8 cellular contexts compared by ENCODE assay signal in the genomic region with DNA sequence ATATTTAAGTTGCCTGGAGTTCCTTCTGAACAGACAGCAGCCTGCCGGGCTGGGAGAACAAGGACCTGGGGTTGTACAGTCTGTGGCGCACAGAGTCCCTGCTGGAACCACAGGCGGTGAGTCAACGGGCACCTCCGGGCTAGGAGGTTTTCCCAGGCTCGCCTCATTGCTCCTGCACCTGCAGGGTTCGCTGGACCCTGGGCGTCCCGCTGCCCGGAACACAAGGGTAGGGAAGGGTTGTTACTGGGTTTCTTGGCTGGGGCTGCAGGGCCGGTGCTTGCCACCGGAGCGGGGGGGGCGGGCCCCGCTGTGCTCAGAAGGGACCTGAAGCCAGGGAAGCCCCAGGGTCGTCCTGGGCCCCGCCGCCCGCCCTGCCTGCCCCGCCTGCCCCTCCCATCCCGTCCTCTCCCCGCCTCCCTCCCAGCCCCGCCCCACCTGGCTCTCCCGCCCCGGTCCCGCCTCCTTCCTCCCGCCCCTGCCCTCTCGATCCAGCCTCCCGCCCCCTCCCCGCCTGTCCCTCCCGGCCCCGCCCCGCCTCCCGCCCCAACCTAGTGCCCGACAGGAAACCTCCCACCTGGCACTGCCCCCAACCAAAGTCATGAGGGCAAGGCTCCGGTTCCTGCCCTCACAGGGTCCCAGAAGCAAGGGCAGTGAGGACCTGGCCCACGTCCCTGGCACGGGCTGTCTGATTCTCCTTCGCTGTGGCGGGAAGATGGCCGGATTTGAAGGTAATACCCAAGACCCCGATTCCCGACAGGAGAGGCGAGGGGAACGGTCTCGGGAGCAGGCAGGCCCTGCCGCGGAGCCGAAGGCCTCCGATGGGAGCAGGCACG. TPM values are rescaled to one million over a fixed set of nuclear protein-coding genes. Genes with fewer than 3 reads are reported as not detected.
DNase-seq lines count a peak whose midpoint lies in the region; ATAC-seq and TF ChIP-seq lines count a peak whose summit lies in the region.

No MANE protein-coding gene starts in this region.

- TF ChIP-seq CTCF in BJ (IDR thresholded peaks at IDR 0.05; ENCODE audit: insufficient read depth, low read depth, low read length), result no peak
- no peak for TF ChIP-seq CTCF in NB4 (IDR thresholded peaks at IDR 0.05; ENCODE audit: low read depth, low read length)
- no peak for TF ChIP-seq CTCF in hepatocyte (IDR thresholded peaks at IDR 0.05; ENCODE audit: poor library complexity)
- TF ChIP-seq CTCF in sigmoid colon (IDR thresholded peaks at IDR 0.05), result no peak

- H3K4me1 ChIP-seq in hepatocyte (ENCODE audit: insufficient read depth) (peaks cover 19% of the 10 kb centered on the region), sigmoid colon (peaks cover 0 to 34% (median 28%) of the 10 kb centered on the region in 4 donors)

- H3K4me3 ChIP-seq in BJ (ENCODE audit: low read depth, low read length) (peak overlapping the region; percentile 55), NB4 (ENCODE audit: low read depth, low read length) (no peak overlapping the region), hepatocyte (peak overlapping the region; percentile 77), sigmoid colon (peak overlapping the region; percentile 47 to 60 (median 56))

- H2AFZ ChIP-seq in hepatocyte, result peak overlapping the region; percentile 71

- CTCF ChIA-PET in BJ (lab: Yijun Ruan, JAX), result interaction anchor here (1.1 kb wide), 1 partner anchor 30 kb away, joined by 3 read pairs; no protein-coding TSS in a partner anchor

- H3K9me2 ChIP-seq in hepatocyte (replicated peaks; ENCODE audit: insufficient read depth), result no peaks in the 10 kb centered on the region

- peak overlapping the region; percentile 99 for H3K4me2 ChIP-seq in hepatocyte

- peaks cover 3% of the 10 kb centered on the region for H3K79me2 ChIP-seq in hepatocyte

- intact Hi-C loops in sigmoid colon (cut with DNase I), result loop anchor here (2.0 to 5.0 kb wide), 3 partner anchors 34 to 185 kb away; a partner anchor contains a TSS

- H3K27ac ChIP-seq in hepatocyte, result peak overlapping the region; percentile 69
- peak overlapping the region; percentile 66 to 79 (median 73) for H3K27ac ChIP-seq in sigmoid colon

- H3K27me3 ChIP-seq in BJ (ENCODE audit: control insufficient read depth, insufficient read depth, low read length), result no peaks in the 10 kb centered on the region
- no peaks in the 10 kb centered on the region for H3K27me3 ChIP-seq in hepatocyte
- no peaks in the 10 kb centered on the region for H3K27me3 ChIP-seq in sigmoid colon

- peaks cover 18% of the 10 kb centered on the region for H3K36me3 ChIP-seq in BJ (ENCODE audit: control insufficient read depth, insufficient read depth, low read length)
- H3K36me3 ChIP-seq in hepatocyte (replicated peaks; ENCODE audit: insufficient read depth, low read depth), result no peaks in the 10 kb centered on the region
- H3K36me3 ChIP-seq in sigmoid colon, result peaks cover 8 to 18% (median 11%) of the 10 kb centered on the region in 4 donors

- 1% methylated on average over 28 of the region's 51 CpGs for WGBS in hepatocyte (ENCODE audit: low lambda C conversion rate, missing lambda C conversion rate)
- WGBS in sigmoid colon, 2 donors, result 1% methylated on average over 50 to 51 of the region's 51 CpGs

- TF ChIP-seq POLR2A in NB4 (IDR thresholded peaks at IDR 0.05; ENCODE audit: extremely low read depth, insufficient read length), result no peak
- TF ChIP-seq POLR2A in sigmoid colon (IDR thresholded peaks at IDR 0.05), result no peak

- ATAC-seq in GM19455 (IDR thresholded peaks at IDR 0.05; ENCODE audit: unreplicated experiment), result peak; percentile 39
- no peak for ATAC-seq in HG03196 (IDR thresholded peaks at IDR 0.05; ENCODE audit: unreplicated experiment)

- DNase-seq in BJ (ENCODE audit: low read depth), result no peak
- DNase-seq in NB4 (ENCODE audit: low read depth), result peak; percentile 77
- peak; percentile 89 for DNase-seq in SW480 (ENCODE audit: low spot score)
- peak in 33 of 58 donors; percentile 20 to 70 (median 42) for DNase-seq in anterior cingulate cortex (lab: John Stamatoyannopoulos, UW)
- peak; percentile 90 for DNase-seq in hepatocyte (ENCODE audit: low spot score)
- peak; percentile 88 for DNase-seq in sigmoid colon

- TF ChIP-seq EP300 in sigmoid colon (IDR thresholded peaks at IDR 0.05), result no peak

- peaks cover 3% of the 10 kb centered on the region for H4K20me1 ChIP-seq in hepatocyte (ENCODE audit: insufficient read depth, poor library complexity, severe bottlenecking)

- H3K9me3 ChIP-seq in hepatocyte (ENCODE audit: low read depth), result no peaks in the 10 kb centered on the region
- no peaks in the 10 kb centered on the region for H3K9me3 ChIP-seq in sigmoid colon

- POLR2A ChIA-PET in BJ (lab: Charles Lee), result no interaction called here

RNA-seq across cellular contexts. Expression of a gene that starts 6.8 kb away (rescaled TPM):
- polyA plus RNA-seq in BJ (2011; rRNA removed) (18.6 and 20.5 TPM in 2 replicates), hepatocyte (31.2 and 32.9 TPM in 2 replicates), sigmoid colon (10 to 100 TPM in 1 of 3 donors, 1 to 10 TPM in 2; 7.8 to 13.5 (median 8.8) TPM)
- polyA minus RNA-seq in BJ (2011; rRNA and poly(A)+ RNA removed), result 35.8 and 48.1 TPM in 2 replicates
- total RNA-seq in hepatocyte (21.3 and 22.2 TPM in 2 replicates), sigmoid colon (10 to 100 TPM; 13.8 to 20.5 (median 14.8) TPM)

RNA-seq across cellular contexts. Expression of a gene that starts 7.0 kb away (rescaled TPM):
- 24.7 and 32.8 TPM in 2 replicates for polyA plus RNA-seq in BJ (2011; rRNA removed)
- 19.3 and 20.0 TPM in 2 replicates for polyA minus RNA-seq in BJ (2011; rRNA and poly(A)+ RNA removed)
- 41.5 and 42.6 TPM in 2 replicates for total RNA-seq in hepatocyte
- polyA plus RNA-seq in hepatocyte, result 42.7 and 49.6 TPM in 2 replicates
- total RNA-seq in sigmoid colon, result 10 to 100 TPM; 33.9 to 51.6 (median 35.8) TPM
- 10 to 100 TPM; 13.8 to 19.9 (median 17.1) TPM for polyA plus RNA-seq in sigmoid colon
